Comparison of ENCODE assay signal across 8 cellular contexts in the genomic region with DNA sequence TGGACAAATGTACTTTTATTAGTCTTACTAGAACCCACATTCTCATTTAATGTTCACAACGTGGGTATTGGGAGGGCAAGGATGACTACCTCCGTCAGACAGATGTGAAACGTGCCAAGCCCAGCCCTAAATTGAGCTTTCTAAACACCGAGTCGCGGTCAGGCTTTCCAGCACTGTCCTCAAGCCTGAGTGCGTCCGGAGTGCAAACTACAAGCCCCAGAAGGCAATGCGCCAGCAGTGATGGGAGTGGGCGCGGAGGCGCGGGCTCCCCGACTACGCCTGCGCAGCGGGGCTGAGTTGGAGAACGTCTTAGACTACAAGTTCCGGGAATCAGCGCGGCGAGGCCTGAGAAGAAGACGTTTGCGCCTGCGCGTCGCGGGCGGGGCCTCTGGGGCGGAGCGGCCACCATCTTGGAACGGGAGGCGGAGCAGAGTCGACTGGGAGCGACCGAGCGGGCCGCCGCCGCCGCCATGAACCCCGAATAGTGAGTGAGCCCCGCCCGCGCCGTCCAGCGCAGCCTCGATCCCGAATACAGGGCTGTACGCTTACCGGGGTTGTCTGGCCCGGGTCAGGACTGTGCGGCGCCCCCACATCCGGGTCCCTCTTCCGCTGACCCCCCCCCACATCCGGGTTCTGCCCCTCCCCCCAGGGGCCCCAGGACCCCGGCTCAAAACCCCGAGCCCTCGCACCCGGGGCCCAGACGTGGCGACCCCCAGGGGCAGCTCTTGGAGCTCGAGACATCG.
DNase-seq lines count a peak whose midpoint lies in the region; ATAC-seq and TF ChIP-seq lines count a peak whose summit lies in the region.

A gene (plus strand): TSS at position 430 of the 743 bp plus-strand sequence. CDS start 41 bp downstream, at position 471.

- no peak for TF ChIP-seq CTCF in GM06990 (IDR thresholded peaks at IDR 0.05; ENCODE audit: insufficient read depth, low read length, poor library complexity, severe bottlenecking)

- ATAC-seq in HG02588 (IDR thresholded peaks at IDR 0.05; ENCODE audit: unreplicated experiment) (peak; percentile 73), SK-N-SH treated with all-trans-retinoic acid at 6 μM for 48 hours (peak; percentile 82)

- H3K27me3 ChIP-seq in GM06990 (replicated peaks; ENCODE audit: control insufficient read depth, insufficient read depth, low read length): no peaks in the 10 kb centered on the region

- peak within 1 kb of the TSS; percentile 99 for H3K4me3 ChIP-seq in GM06990 (replicated peaks; ENCODE audit: low read depth, low read length)

- peak; percentile 100 for DNase-seq in GM06990 (ENCODE audit: extremely low read depth, insufficient read length)
- DNase-seq in NCI-H1092 (lab: John Stamatoyannopoulos, UW): peak; percentile 100
- DNase-seq in germinal center (ENCODE audit: low spot score): peak; percentile 97
- DNase-seq in non-pigmented ciliary epithelial cell (ENCODE audit: low read depth): peak; percentile 95
- DNase-seq in superior temporal gyrus (ENCODE audit: extremely low spot score): peak; percentile 100

- no peaks in the 10 kb centered on the region for H3K27me3 Mint-ChIP-seq in activated naive CD4-positive, alpha-beta T cell treated with anti-CD3 and anti-CD28 coated beads, Interleukin-2, amount 50 U/mL, for 24 hours

- peak within 1 kb of the TSS; percentile 95 for H3K4me3 Mint-ChIP-seq in activated naive CD4-positive, alpha-beta T cell treated with anti-CD3 and anti-CD28 coated beads, Interleukin-2, amount 50 U/mL, for 24 hours

- peaks cover 42% of the 10 kb centered on the region for H3K4me1 Mint-ChIP-seq in activated naive CD4-positive, alpha-beta T cell treated with anti-CD3 and anti-CD28 coated beads, Interleukin-2, amount 50 U/mL, for 24 hours

- H3K36me3 ChIP-seq in GM06990 (ENCODE audit: control insufficient read depth, insufficient read depth, low read length): peaks cover 38% of the 10 kb centered on the region

- no peaks in the 10 kb centered on the region for H3K9me3 Mint-ChIP-seq in activated naive CD4-positive, alpha-beta T cell treated with anti-CD3 and anti-CD28 coated beads, Interleukin-2, amount 50 U/mL, for 24 hours

- peaks cover 6% of the 10 kb centered on the region for H3K36me3 Mint-ChIP-seq in activated naive CD4-positive, alpha-beta T cell treated with anti-CD3 and anti-CD28 coated beads, Interleukin-2, amount 50 U/mL, for 24 hours

- H3K27ac Mint-ChIP-seq in activated naive CD4-positive, alpha-beta T cell treated with anti-CD3 and anti-CD28 coated beads, Interleukin-2, amount 50 U/mL, for 24 hours: peak within 1 kb of the TSS; percentile 98

TF ChIP-seq in SK-N-SH treated with all-trans-retinoic acid at 6 μM for 48 hours, 23 proteins besides CTCF, POLR2A, EP300 and RAD21:
- no peak for TF ChIP-seq TOX (CRISPR knock-in tag; IDR thresholded peaks at IDR 0.05; ENCODE audit: borderline replicate concordance)
- TF ChIP-seq, protein P1, sequence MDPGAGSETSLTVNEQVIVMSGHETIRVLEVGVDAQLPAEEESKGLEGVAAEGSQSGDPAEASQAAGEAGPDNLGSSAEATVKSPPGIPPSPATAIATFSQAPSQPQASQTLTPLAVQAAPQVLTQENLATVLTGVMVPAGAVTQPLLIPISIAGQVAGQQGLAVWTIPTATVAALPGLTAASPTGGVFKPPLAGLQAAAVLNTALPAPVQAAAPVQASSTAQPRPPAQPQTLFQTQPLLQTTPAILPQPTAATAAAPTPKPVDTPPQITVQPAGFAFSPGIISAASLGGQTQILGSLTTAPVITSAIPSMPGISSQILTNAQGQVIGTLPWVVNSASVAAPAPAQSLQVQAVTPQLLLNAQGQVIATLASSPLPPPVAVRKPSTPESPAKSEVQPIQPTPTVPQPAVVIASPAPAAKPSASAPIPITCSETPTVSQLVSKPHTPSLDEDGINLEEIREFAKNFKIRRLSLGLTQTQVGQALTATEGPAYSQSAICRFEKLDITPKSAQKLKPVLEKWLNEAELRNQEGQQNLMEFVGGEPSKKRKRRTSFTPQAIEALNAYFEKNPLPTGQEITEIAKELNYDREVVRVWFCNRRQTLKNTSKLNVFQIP (CRISPR knock-in tag; IDR thresholded peaks at IDR 0.05; ENCODE audit: borderline replicate concordance, low read depth): no peak
TF ChIP-seq in SK-N-SH treated with all-trans-retinoic acid at 6 μM for 48 hours: peak in this region for 0.

Comparison
In these comparisons a context has a peak if more than half of its experiments do, and no peak if none do; other contexts are left out.
1. Peak in every context shown above with its lines: DNase-seq, ATAC-seq and H3K4me3 ChIP-seq.